21 cellular contexts compared by ENCODE assay signal in genomic region chr7:140544278-140544896, GRCh38.
"Had no signal": no experiment of that assay in that cellular context is flagged by ENCODE, and none has a peak within 500 bp of the region (broad histone marks: within the 10 kb centered on the region; RNA-seq: fewer than 3 reads in every experiment).

No MANE protein-coding gene starts in this region.

- H3K4me1 Mint-ChIP-seq: central memory CD8-positive, alpha-beta T cell had no signal

- H3K27me3 ChIP-seq: heart left ventricle, upper lobe of left lung had no signal

- H3K4me3 Mint-ChIP-seq: activated naive CD8-positive, alpha-beta T cell treated with anti-CD3 and anti-CD28 coated beads for 36 hours; brain; central memory CD8-positive, alpha-beta T cell; natural killer cell; stimulated activated naive CD8-positive, alpha-beta T cell treated with anti-CD3 and anti-CD28 coated beads, Interleukin-15, Interleukin-2, amounts not matched to agents 100 ng/mL and 50 ng/mL, for 24 hours; T-helper 17 cell had no signal

- H3K27ac Mint-ChIP-seq: activated naive CD8-positive, alpha-beta T cell treated with anti-CD3 and anti-CD28 coated beads for 36 hours; brain; natural killer cell; stimulated activated naive CD8-positive, alpha-beta T cell treated with anti-CD3 and anti-CD28 coated beads, Interleukin-15, Interleukin-2, amounts not matched to agents 100 ng/mL and 50 ng/mL, for 24 hours; T-helper 17 cell had no signal

- H3K27ac ChIP-seq: heart left ventricle, psoas muscle, upper lobe of left lung, WERI-Rb-1 had no signal

- H3K36me3 ChIP-seq: upper lobe of left lung had no signal

- ATAC-seq: heart left ventricle, left colon, natural killer cell, psoas muscle, sciatic nerve, T-helper 17 cell had no signal

- H3K27me3 Mint-ChIP-seq: brain had no signal

- H3K4me3 ChIP-seq: heart left ventricle, psoas muscle, spleen, upper lobe of left lung had no signal

- DNase-seq: activated CD4-positive, alpha-beta T cell treated with anti-CD3 and anti-CD28 coated beads, Interleukin-2, amount 50 U/mL, for 1 hour; activated CD8-positive, alpha-beta memory T cell treated with anti-CD3 and anti-CD28 coated beads for 24 hours; activated gamma-delta T cell treated with Interleukin-2 at 50 U/mL for 16 hours; activated naive CD8-positive, alpha-beta T cell treated with anti-CD3 and anti-CD28 coated beads for 36 hours; amygdala; cortex of kidney; effector memory CD4-positive, alpha-beta T cell; foreskin melanocyte; left colon; natural killer cell; occipital lobe; spleen; T-helper 17 cell; upper lobe of left lung; WERI-Rb-1 had no signal

- H3K9me3 ChIP-seq: heart left ventricle, psoas muscle, spleen, upper lobe of left lung had no signal

- H3K36me3 Mint-ChIP-seq: activated naive CD8-positive, alpha-beta T cell treated with anti-CD3 and anti-CD28 coated beads for 36 hours; natural killer cell had no signal

- H3K9me3 Mint-ChIP-seq: activated naive CD8-positive, alpha-beta T cell treated with anti-CD3 and anti-CD28 coated beads for 36 hours; central memory CD8-positive, alpha-beta T cell; natural killer cell; stimulated activated naive CD8-positive, alpha-beta T cell treated with anti-CD3 and anti-CD28 coated beads, Interleukin-15, Interleukin-2, amounts not matched to agents 100 ng/mL and 50 ng/mL, for 24 hours had no signal
